1 cellular context compared by ENCODE assay signal in the genomic region with DNA sequence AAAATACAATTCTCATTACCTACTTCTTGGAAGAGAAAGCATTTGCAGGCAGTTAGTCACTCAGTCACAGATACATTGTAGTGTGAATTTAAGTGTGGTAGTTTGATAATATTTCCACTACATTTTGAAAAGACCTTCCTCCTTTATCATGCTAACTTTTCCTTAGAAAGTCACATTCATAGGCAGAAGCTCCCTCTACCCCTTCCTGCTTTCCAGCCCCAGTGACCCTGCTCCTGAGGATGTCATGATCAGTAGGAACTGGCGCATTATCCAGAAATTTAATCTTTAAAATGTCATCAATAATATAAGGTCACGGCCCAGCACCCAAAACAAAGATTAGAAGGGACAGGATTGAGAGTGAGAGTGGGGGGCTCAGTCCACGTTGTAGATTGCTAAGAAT.
TF ChIP-seq lines count a peak whose summit lies in the region.

No MANE protein-coding gene starts in this region.

TF ChIP-seq in WTC11, 78 proteins besides CTCF, POLR2A, EP300 and RAD21 (continued from another document):
- TF ChIP-seq, protein P1, sequence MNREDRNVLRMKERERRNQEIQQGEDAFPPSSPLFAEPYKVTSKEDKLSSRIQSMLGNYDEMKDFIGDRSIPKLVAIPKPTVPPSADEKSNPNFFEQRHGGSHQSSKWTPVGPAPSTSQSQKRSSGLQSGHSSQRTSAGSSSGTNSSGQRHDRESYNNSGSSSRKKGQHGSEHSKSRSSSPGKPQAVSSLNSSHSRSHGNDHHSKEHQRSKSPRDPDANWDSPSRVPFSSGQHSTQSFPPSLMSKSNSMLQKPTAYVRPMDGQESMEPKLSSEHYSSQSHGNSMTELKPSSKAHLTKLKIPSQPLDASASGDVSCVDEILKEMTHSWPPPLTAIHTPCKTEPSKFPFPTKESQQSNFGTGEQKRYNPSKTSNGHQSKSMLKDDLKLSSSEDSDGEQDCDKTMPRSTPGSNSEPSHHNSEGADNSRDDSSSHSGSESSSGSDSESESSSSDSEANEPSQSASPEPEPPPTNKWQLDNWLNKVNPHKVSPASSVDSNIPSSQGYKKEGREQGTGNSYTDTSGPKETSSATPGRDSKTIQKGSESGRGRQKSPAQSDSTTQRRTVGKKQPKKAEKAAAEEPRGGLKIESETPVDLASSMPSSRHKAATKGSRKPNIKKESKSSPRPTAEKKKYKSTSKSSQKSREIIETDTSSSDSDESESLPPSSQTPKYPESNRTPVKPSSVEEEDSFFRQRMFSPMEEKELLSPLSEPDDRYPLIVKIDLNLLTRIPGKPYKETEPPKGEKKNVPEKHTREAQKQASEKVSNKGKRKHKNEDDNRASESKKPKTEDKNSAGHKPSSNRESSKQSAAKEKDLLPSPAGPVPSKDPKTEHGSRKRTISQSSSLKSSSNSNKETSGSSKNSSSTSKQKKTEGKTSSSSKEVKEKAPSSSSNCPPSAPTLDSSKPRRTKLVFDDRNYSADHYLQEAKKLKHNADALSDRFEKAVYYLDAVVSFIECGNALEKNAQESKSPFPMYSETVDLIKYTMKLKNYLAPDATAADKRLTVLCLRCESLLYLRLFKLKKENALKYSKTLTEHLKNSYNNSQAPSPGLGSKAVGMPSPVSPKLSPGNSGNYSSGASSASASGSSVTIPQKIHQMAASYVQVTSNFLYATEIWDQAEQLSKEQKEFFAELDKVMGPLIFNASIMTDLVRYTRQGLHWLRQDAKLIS (CRISPR knock-in tag; IDR thresholded peaks at IDR 0.05; ENCODE audit: borderline replicate concordance), result no peak
- no peak for TF ChIP-seq KAT7 (CRISPR knock-in tag; IDR thresholded peaks at IDR 0.05; ENCODE audit: borderline replicate concordance)
- TF ChIP-seq ETV6 (CRISPR knock-in tag; IDR thresholded peaks at IDR 0.05), result no peak
- no peak for TF ChIP-seq TCF7 (CRISPR knock-in tag; IDR thresholded peaks at IDR 0.05; ENCODE audit: low read depth)
- no peak for TF ChIP-seq MXD4 (CRISPR knock-in tag; IDR thresholded peaks at IDR 0.05; ENCODE audit: borderline replicate concordance)
- no peak for TF ChIP-seq EMX1 (CRISPR knock-in tag; IDR thresholded peaks at IDR 0.05)
- TF ChIP-seq SOX15 (CRISPR knock-in tag; IDR thresholded peaks at IDR 0.05), result no peak
- no peak for TF ChIP-seq FOXK1 (CRISPR knock-in tag; IDR thresholded peaks at IDR 0.05)
- TF ChIP-seq, protein P2, sequence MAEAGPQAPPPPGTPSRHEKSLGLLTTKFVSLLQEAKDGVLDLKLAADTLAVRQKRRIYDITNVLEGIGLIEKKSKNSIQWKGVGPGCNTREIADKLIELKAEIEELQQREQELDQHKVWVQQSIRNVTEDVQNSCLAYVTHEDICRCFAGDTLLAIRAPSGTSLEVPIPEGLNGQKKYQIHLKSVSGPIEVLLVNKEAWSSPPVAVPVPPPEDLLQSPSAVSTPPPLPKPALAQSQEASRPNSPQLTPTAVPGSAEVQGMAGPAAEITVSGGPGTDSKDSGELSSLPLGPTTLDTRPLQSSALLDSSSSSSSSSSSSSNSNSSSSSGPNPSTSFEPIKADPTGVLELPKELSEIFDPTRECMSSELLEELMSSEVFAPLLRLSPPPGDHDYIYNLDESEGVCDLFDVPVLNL (CRISPR knock-in tag; IDR thresholded peaks at IDR 0.05; ENCODE audit: borderline replicate concordance, low read depth), result no peak
- no peak for TF ChIP-seq ELF4 (CRISPR knock-in tag; IDR thresholded peaks at IDR 0.05; ENCODE audit: low read depth)
- TF ChIP-seq, protein P3, sequence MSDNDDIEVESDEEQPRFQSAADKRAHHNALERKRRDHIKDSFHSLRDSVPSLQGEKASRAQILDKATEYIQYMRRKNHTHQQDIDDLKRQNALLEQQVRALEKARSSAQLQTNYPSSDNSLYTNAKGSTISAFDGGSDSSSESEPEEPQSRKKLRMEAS (CRISPR knock-in tag; IDR thresholded peaks at IDR 0.05), result no peak
- TF ChIP-seq, protein P4, sequence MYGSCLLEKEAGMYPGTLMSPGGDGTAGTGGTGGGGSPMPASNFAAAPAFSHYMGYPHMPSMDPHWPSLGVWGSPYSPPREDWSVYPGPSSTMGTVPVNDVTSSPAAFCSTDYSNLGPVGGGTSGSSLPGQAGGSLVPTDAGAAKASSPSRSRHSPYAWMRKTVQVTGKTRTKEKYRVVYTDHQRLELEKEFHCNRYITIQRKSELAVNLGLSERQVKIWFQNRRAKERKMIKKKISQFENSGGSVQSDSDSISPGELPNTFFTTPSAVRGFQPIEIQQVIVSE (CRISPR knock-in tag; IDR thresholded peaks at IDR 0.05; ENCODE audit: borderline replicate concordance), result no peak
- TF ChIP-seq ZNF219 (CRISPR knock-in tag; IDR thresholded peaks at IDR 0.05; ENCODE audit: borderline replicate concordance), result no peak
- TF ChIP-seq, protein P5, sequence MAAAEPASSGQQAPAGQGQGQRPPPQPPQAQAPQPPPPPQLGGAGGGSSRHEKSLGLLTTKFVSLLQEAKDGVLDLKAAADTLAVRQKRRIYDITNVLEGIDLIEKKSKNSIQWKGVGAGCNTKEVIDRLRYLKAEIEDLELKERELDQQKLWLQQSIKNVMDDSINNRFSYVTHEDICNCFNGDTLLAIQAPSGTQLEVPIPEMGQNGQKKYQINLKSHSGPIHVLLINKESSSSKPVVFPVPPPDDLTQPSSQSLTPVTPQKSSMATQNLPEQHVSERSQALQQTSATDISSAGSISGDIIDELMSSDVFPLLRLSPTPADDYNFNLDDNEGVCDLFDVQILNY (CRISPR knock-in tag; IDR thresholded peaks at IDR 0.05), result no peak
- TF ChIP-seq TEAD1 (CRISPR knock-in tag; IDR thresholded peaks at IDR 0.05), result no peak
